8 cellular contexts compared by ENCODE assay signal in genomic region chr6:30554962-30555361, GRCh38. TPM values are rescaled to one million over a fixed set of nuclear protein-coding genes. Genes with fewer than 3 reads are reported as not detected.
DNase-seq lines count a peak whose midpoint lies in the region; ATAC-seq and TF ChIP-seq lines count a peak whose summit lies in the region.

No MANE protein-coding gene starts in this region.

- H3K27ac ChIP-seq in WERI-Rb-1 (no peak overlapping the region), sigmoid colon (peak overlapping the region; percentile 96 to 100 (median 98))

- TF ChIP-seq CTCF in GM12864 (IDR thresholded peaks at IDR 0.05; ENCODE audit: low read depth, low read length, missing control alignments) (no peak), WERI-Rb-1 (IDR thresholded peaks at IDR 0.05; ENCODE audit: low read depth, low read length) (no peak), fibroblast of the aortic adventitia (IDR thresholded peaks at IDR 0.05; ENCODE audit: insufficient read depth, low read length) (no peak), sigmoid colon (IDR thresholded peaks at IDR 0.05) (no peak)

- DNase-seq in GM12864 (ENCODE audit: low read depth) (no peak), WERI-Rb-1 (no peak), fibroblast of the aortic adventitia (ENCODE audit: low read depth) (peak; percentile 19), sigmoid colon (no peak), activated gamma-delta T cell treated with Interleukin-2 at 50 U/mL for 16 hours (no peak), T-helper 9 cell (no peak), HuH-7 (ENCODE audit: low spot score) (no peak)

- TF ChIP-seq EP300 in sigmoid colon (IDR thresholded peaks at IDR 0.05) = no peak

- H3K4me1 ChIP-seq in sigmoid colon = peaks cover 0 to 28% (median 21%) of the 10 kb centered on the region in 4 donors

- H3K9me3 ChIP-seq in WERI-Rb-1 (ENCODE audit: severe bottlenecking) = no peaks in the 10 kb centered on the region
- H3K9me3 ChIP-seq in sigmoid colon = no peaks in the 10 kb centered on the region

- peaks cover 76% of the 10 kb centered on the region for H3K36me3 ChIP-seq in WERI-Rb-1
- H3K36me3 ChIP-seq in sigmoid colon = peaks cover 21 to 48% (median 24%) of the 10 kb centered on the region in 4 donors

- ATAC-seq in GM19351 (IDR thresholded peaks at IDR 0.05; ENCODE audit: unreplicated experiment) = no peak

- H3K27me3 ChIP-seq in WERI-Rb-1 (ENCODE audit: insufficient read depth, low read depth, severe bottlenecking) (no peaks in the 10 kb centered on the region), sigmoid colon (no peaks in the 10 kb centered on the region)

- no peak for TF ChIP-seq POLR2A in sigmoid colon (IDR thresholded peaks at IDR 0.05)

- H3K4me3 ChIP-seq in GM12864 (ENCODE audit: low read depth, low read length) (peak overlapping the region; percentile 96), WERI-Rb-1 (ENCODE audit: low read depth, low read length) (peak overlapping the region; percentile 81), fibroblast of the aortic adventitia (ENCODE audit: low read depth, low read length) (peak overlapping the region; percentile 92), sigmoid colon (peak overlapping the region; percentile 77 to 94 (median 85))

- intact Hi-C loops in sigmoid colon (cut with DNase I) = no loop called here

- 64% methylated on average over 8 of the region's 8 CpGs for WGBS in sigmoid colon, 2 donors

RNA-seq across cellular contexts. Expression of gene GNL1, which starts 1.3 kb away (rescaled TPM):
- total RNA-seq in fibroblast of the aortic adventitia (ENCODE audit: low replicate concordance) (41.1 and 45.1 TPM in 2 replicates), sigmoid colon (10 to 100 TPM; 31.6 to 36.3 (median 33.7) TPM)
- polyA plus RNA-seq in sigmoid colon = 10 to 100 TPM; 27.7 to 50.6 (median 43.2) TPM

RNA-seq across cellular contexts. Expression of gene PRR3, which starts 2.1 kb away (rescaled TPM):
- total RNA-seq in fibroblast of the aortic adventitia (ENCODE audit: low replicate concordance) = 2.3 and 11.0 TPM in 2 replicates
- 10 to 100 TPM in 1 of 4 donors, 1 to 10 TPM in 3; 3.7 to 21.1 (median 4.6) TPM for total RNA-seq in sigmoid colon
- 1 to 10 TPM; 2.8 to 7.6 (median 3.0) TPM for polyA plus RNA-seq in sigmoid colon

RNA-seq across cellular contexts. Expression of gene ABCF1, which starts 16.3 kb away (rescaled TPM):
- total RNA-seq in fibroblast of the aortic adventitia (ENCODE audit: low replicate concordance) (33.0 and 43.2 TPM in 2 replicates), sigmoid colon (10 to 100 TPM; 26.9 to 38.8 (median 33.6) TPM)
- polyA plus RNA-seq in sigmoid colon = 10 to 100 TPM; 17.4 to 46.7 (median 25.4) TPM
